ENCODE assay signal across 8 cellular contexts in genomic region chr2:241540766-241541561, GRCh38. TPM values are rescaled to one million over a fixed set of nuclear protein-coding genes. Genes with fewer than 3 reads are reported as not detected.
A peak's percentile ranks its signal among the peaks of the same experiment; 100 is the strongest.
DNase-seq lines count a peak whose midpoint lies in the region; ATAC-seq and TF ChIP-seq lines count a peak whose summit lies in the region.

No MANE protein-coding gene starts in this region.

- H3K4me1 ChIP-seq in subcutaneous abdominal adipose tissue (ENCODE audit: control insufficient read depth in 5 of 5, insufficient read depth in 5 of 5, low read length in 5 of 5), result peaks cover 0 to 30% (median 26%) of the 10 kb centered on the region in 5 donors

- in situ Hi-C loops in G401 (cut with HindIII; ENCODE audit: low sequenced_read_pairs), result no loop called here

- no peaks in the 10 kb centered on the region for H3K9me3 ChIP-seq in subcutaneous abdominal adipose tissue (ENCODE audit: control insufficient read depth in 5 of 5, low read length in 5 of 5)

- H3K27me3 ChIP-seq in subcutaneous abdominal adipose tissue (ENCODE audit: control insufficient read depth in 5 of 5, insufficient read depth in 4 of 5, low read length in 5 of 5), result peaks cover 0 to 4% (median 0%) of the 10 kb centered on the region in 5 donors

- H3K36me3 ChIP-seq in subcutaneous abdominal adipose tissue (ENCODE audit: control insufficient read depth in 5 of 5, insufficient read depth in 5 of 5, low read length in 5 of 5), result no peaks in the 10 kb centered on the region

- DNase-seq in G401 (ENCODE audit: low spot score) (peak; percentile 36), NOMO-1 treated with DMSO at 0.1 percent for 48 hours (lab: John Stamatoyannopoulos, UW; ENCODE audit: unreplicated experiment) (peak; percentile 43), fibroblast of the aortic adventitia (ENCODE audit: low read depth) (peak; percentile 54), nucleus accumbens (lab: John Stamatoyannopoulos, UW) (peak in 37 of 56 donors; percentile 8 to 81 (median 47)), NCI-H2081 (lab: John Stamatoyannopoulos, UW) (no peak)
- peak; percentile 57 for DNase-seq in activated T-helper 9 cell treated with anti-CD3 and anti-CD28 coated beads, Interleukin-2, amount 50 U/mL, for 16 hours (ENCODE audit: low read depth)

- peak overlapping the region; percentile 54 for H3K4me3 ChIP-seq in fibroblast of the aortic adventitia (ENCODE audit: low read depth, low read length)
- peak overlapping the region; percentile 54 to 72 (median 61) for H3K4me3 ChIP-seq in subcutaneous abdominal adipose tissue (ENCODE audit: low read depth in 1 of 5, low read length in 5 of 5)

- H3K27ac ChIP-seq in subcutaneous abdominal adipose tissue (ENCODE audit: low read depth, low read length), result no peak overlapping the region

- ATAC-seq in GM18520 (IDR thresholded peaks at IDR 0.05; ENCODE audit: unreplicated experiment), result no peak

- TF ChIP-seq CTCF in fibroblast of the aortic adventitia (IDR thresholded peaks at IDR 0.05; ENCODE audit: insufficient read depth, low read length), result no peak

- peak overlapping the region in 2 of 5 donors; percentile 45 to 54 for H3K9ac ChIP-seq in subcutaneous abdominal adipose tissue (ENCODE audit: low read length in 5 of 5)

RNA-seq across cellular contexts. Expression of gene BOK, which starts 17.6 kb away (rescaled TPM):
- total RNA-seq in G401 (2014; rRNA removed; shearing (Covaris generic)), result 26.9 and 36.3 TPM in 2 replicates
- total RNA-seq in fibroblast of the aortic adventitia (ENCODE audit: low replicate concordance), result 15.3 and 21.4 TPM in 2 replicates

RNA-seq across cellular contexts. Expression of gene STK25, which starts 32.6 kb away (rescaled TPM):
- 299 and 330 TPM in 2 replicates for total RNA-seq in G401 (2014; rRNA removed; shearing (Covaris generic))
- 143 TPM in 2 replicates for total RNA-seq in fibroblast of the aortic adventitia (ENCODE audit: low replicate concordance)

Comparison
In these comparisons a context has a peak if more than half of its experiments do, and no peak if none do; other contexts are left out.
1. DNase-seq: peak in G401 (single experiment), NOMO-1 treated with DMSO at 0.1 percent for 48 hours (single experiment), activated T-helper 9 cell treated with anti-CD3 and anti-CD28 coated beads, Interleukin-2, amount 50 U/mL, for 16 hours (single experiment), fibroblast of the aortic adventitia (single experiment) and nucleus accumbens (37 of 56); none in NCI-H2081 (0 of 2).